In genomic region chr1:73813726-73814125, GRCh38 we compare ENCODE assay signal across 20 cellular contexts.
DNase-seq lines count a peak whose midpoint lies in the region; ATAC-seq, FAIRE-seq and TF ChIP-seq lines count a peak whose summit lies in the region.
"Had no signal": no experiment of that assay in that cellular context is flagged by ENCODE, and none has a peak within 500 bp of the region (broad histone marks: within the 10 kb centered on the region; RNA-seq: fewer than 3 reads in every experiment).

No MANE protein-coding gene starts in this region.

- no peaks in the 10 kb centered on the region for H3K36me3 ChIP-seq in A673 (ENCODE audit: insufficient read depth, low read length, poor library complexity, severe bottlenecking)
- no peaks in the 10 kb centered on the region for H3K36me3 ChIP-seq in bronchial epithelial cell (ENCODE audit: control insufficient read depth, insufficient read depth, low read length)
- H3K36me3 ChIP-seq: brain microvascular endothelial cell had no signal

- 0 out of 2 replicates have a peak, but pooled peaks have one; percentile 11 for TF ChIP-seq CTCF in A673 (conservative IDR thresholded peaks at IDR 0.05; ENCODE audit: low read depth, low read length)
- TF ChIP-seq CTCF in bronchial epithelial cell (IDR thresholded peaks at IDR 0.05; ENCODE audit: insufficient read depth, low read length, severe bottlenecking) = peak; percentile 11

- POLR2A ChIA-PET in A673 (lab: Charles Lee; ENCODE audit: low non-redundant PET) = no interaction called here

- H3K27ac ChIP-seq in A673 (ENCODE audit: low read depth, low read length, poor library complexity, severe bottlenecking) = no peak overlapping the region
- H3K27ac ChIP-seq: brain microvascular endothelial cell, coronary artery, testis had no signal

- CTCF ChIA-PET in A673 (lab: Charles Lee) = no interaction called here

- intact Hi-C loops in A673 (cut with micrococcal nuclease; ENCODE audit: unreplicated experiment) = no loop called here

- ATAC-seq in HG03025 (IDR thresholded peaks at IDR 0.05; ENCODE audit: low FRiP score, unreplicated experiment) = no peak
- ATAC-seq: K562, right cardiac atrium, Right ventricle myocardium inferior, T-cell had no signal

- FAIRE-seq in bronchial epithelial cell (lab: Jason Lieb, UNC) = no peak
- FAIRE-seq: K562 had no signal

- H3K9me3 ChIP-seq in A673 (ENCODE audit: low read depth, low read length, poor library complexity, severe bottlenecking) = no peaks in the 10 kb centered on the region
- H3K9me3 ChIP-seq: testis had no signal

- H3K27me3 ChIP-seq in A673 (replicated peaks; ENCODE audit: insufficient read depth, low read depth, low read length, poor library complexity) (no peaks in the 10 kb centered on the region), bronchial epithelial cell (ENCODE audit: control insufficient read depth, insufficient read depth, low read length) (no peaks in the 10 kb centered on the region)
- H3K27me3 ChIP-seq: brain microvascular endothelial cell, testis had no signal

- no peak for DNase-seq in A673 (ENCODE audit: low spot score)
- DNase-seq in DMS 273 (lab: John Stamatoyannopoulos, UW; ENCODE audit: unreplicated experiment) = peak; percentile 90
- peak; percentile 42 for DNase-seq in NCI-H524 treated with DMSO at 0.1 percent for 48 hours (lab: John Stamatoyannopoulos, UW)
- peak; percentile 40 for DNase-seq in bronchial epithelial cell (ENCODE audit: low read depth)
- no peak for DNase-seq in C1 segment of cervical spinal cord (lab: John Stamatoyannopoulos, UW)
- no peak for DNase-seq in HuH-7 (ENCODE audit: low spot score)
- DNase-seq: activated CD4-positive, alpha-beta T cell treated with anti-CD3 and anti-CD28 coated beads, Interleukin-2, amount 10 ng/mL, durations not matched to agents 7 days and 5 days; activated CD8-positive, alpha-beta memory T cell treated with anti-CD3 and anti-CD28 coated beads, Interleukin-2, amount 50 U/mL, for 48 hours; activated effector memory CD4-positive, alpha-beta T cell treated with Interleukin-2 at 50 U/mL for 16 hours; brain microvascular endothelial cell; HCEC 1CT; naive B cell; right cardiac atrium; T-cell; testis had no signal

- H3K4me3 ChIP-seq in A673 (ENCODE audit: low read depth, low read length, poor library complexity, severe bottlenecking) (no peak overlapping the region), bronchial epithelial cell (ENCODE audit: low read depth, low read length) (no peak overlapping the region)
- H3K4me3 ChIP-seq: coronary artery, K562, lung, testis had no signal

- no peaks in the 10 kb centered on the region for H3K4me1 ChIP-seq in A673 (ENCODE audit: insufficient read depth, low read length, poor library complexity, severe bottlenecking)
- H3K4me1 ChIP-seq: testis had no signal

- BruUV-seq in A673 (replicated peaks; lab: Mats Ljungman, UMichigan) = no TSS peak

Comparison
In these comparisons a context has a peak if more than half of its experiments do, and no peak if none do; other contexts are left out.
1. DNase-seq: peak in DMS 273 (single experiment), NCI-H524 treated with DMSO at 0.1 percent for 48 hours (single experiment) and bronchial epithelial cell (single experiment); none in A673 (single experiment), C1 segment of cervical spinal cord (0 of 14) and HuH-7 (single experiment).